ENCODE assay signal across 8 cellular contexts in genomic region chr14:55026793-55027560, GRCh38. TPM values are rescaled to one million over a fixed set of nuclear protein-coding genes. Genes with fewer than 3 reads are reported as not detected.
DNase-seq lines count a peak whose midpoint lies in the region; ATAC-seq and TF ChIP-seq lines count a peak whose summit lies in the region.

TSS of gene SOCS4 (plus strand) at chr14:55027236. CDS start at chr14:55043042, 15,806 bp downstream.
TSS of gene WDHD1 (minus strand) at chr14:55027099. CDS start at chr14:55026787, 312 bp downstream.

- WGBS in right lobe of liver (ENCODE audit: insufficient coverage, low coverage, low lambda C conversion rate, missing lambda C conversion rate), result 0% methylated on average over 8 of the region's 55 CpGs

- peaks cover 50 to 63% (median 59%) of the 10 kb centered on the region in 3 donors for H3K4me1 Mint-ChIP-seq in CD8-positive, alpha-beta memory T cell
- H3K4me1 Mint-ChIP-seq in activated CD4-positive, alpha-beta memory T cell treated with anti-CD3 and anti-CD28 coated beads for 36 hours (ENCODE audit: low read depth), result peaks cover 44% of the 10 kb centered on the region

- CTCF ChIA-PET in CD8-positive, alpha-beta memory T cell (lab: Charles Lee), result interaction anchor here (0.8 to 3.6 kb wide), 6 partner anchors 12 to 120 kb away, joined by 3 to 28 read pairs (median 3); partner anchors contain the start of gene MAPK1IP1L
- CTCF ChIA-PET in activated CD4-positive, alpha-beta memory T cell treated with anti-CD3 and anti-CD28 coated beads for 36 hours (lab: Charles Lee), result interaction anchor here (0.7 to 3.9 kb wide), 7 partner anchors 20 to 304 kb away, joined by 3 to 44 read pairs (median 6); partner anchors contain the start of genes GCH1 and MAPK1IP1L

- peak; percentile 85 for TF ChIP-seq POLR2A in right lobe of liver (IDR thresholded peaks at IDR 0.05)

- peak within 1 kb of the TSS; percentile 72 for H3K4me3 ChIP-seq in CD8-positive, alpha-beta memory T cell (ENCODE audit: low read length)
- H3K4me3 ChIP-seq in dorsolateral prefrontal cortex, result peak within 1 kb of the TSS; percentile 57 to 98 (median 86)
- H3K4me3 ChIP-seq in right lobe of liver, result peak within 1 kb of the TSS; percentile 69 to 84 (median 73)

- H3K36me3 ChIP-seq in CD8-positive, alpha-beta memory T cell (ENCODE audit: insufficient read depth, low read length), result no peaks in the 10 kb centered on the region
- no peaks in the 10 kb centered on the region for H3K36me3 ChIP-seq in right lobe of liver

- ATAC-seq in GM19455 (IDR thresholded peaks at IDR 0.05; ENCODE audit: unreplicated experiment) (peak; percentile 89), right lobe of liver (peak; percentile 99 to 100 (median 100))

- POLR2A ChIA-PET in CD8-positive, alpha-beta memory T cell (lab: Charles Lee), result interaction anchor here (0.9 to 2.0 kb wide), 5 partner anchors 11 to 165 kb away, joined by 4 to 10 read pairs (median 8); partner anchors contain the start of genes DLGAP5, GCH1 and MAPK1IP1L
- POLR2A ChIA-PET in activated CD4-positive, alpha-beta memory T cell treated with anti-CD3 and anti-CD28 coated beads for 36 hours (lab: Charles Lee), result interaction anchor here (0.6 to 3.8 kb wide), 13 partner anchors 10 to 569 kb away, joined by 3 to 48 read pairs (median 5); partner anchors contain the start of genes DLGAP5, GCH1, LGALS3 and MAPK1IP1L

- H3K9me3 ChIP-seq in CD8-positive, alpha-beta memory T cell (ENCODE audit: low read length), result no peaks in the 10 kb centered on the region
- no peaks in the 10 kb centered on the region for H3K9me3 ChIP-seq in right lobe of liver

- H3K9me3 Mint-ChIP-seq in CD8-positive, alpha-beta memory T cell, result no peaks in the 10 kb centered on the region
- no peaks in the 10 kb centered on the region for H3K9me3 Mint-ChIP-seq in activated CD4-positive, alpha-beta memory T cell treated with anti-CD3 and anti-CD28 coated beads for 36 hours

- H3K27me3 Mint-ChIP-seq in CD8-positive, alpha-beta memory T cell, result no peaks in the 10 kb centered on the region
- no peaks in the 10 kb centered on the region for H3K27me3 Mint-ChIP-seq in activated CD4-positive, alpha-beta memory T cell treated with anti-CD3 and anti-CD28 coated beads for 36 hours

- intact Hi-C loops in activated CD4-positive, alpha-beta memory T cell treated with anti-CD3 and anti-CD28 coated beads for 36 hours (cut with micrococcal nuclease), result loop anchor here (1.0 to 2.0 kb wide), 4 partner anchors 24 to 164 kb away; partner anchors contain the start of genes DLGAP5, GCH1 and MAPK1IP1L
- intact Hi-C loops in dorsolateral prefrontal cortex (cut with DNase I) (loop anchor here (1.0 to 2.0 kb wide), 3 partner anchors 24 to 586 kb away; partner anchors contain the start of genes MAPK1IP1L (in 2 of the 2) and CNIH1 (in 1 of the 2)), right lobe of liver (cut with DNase I) (no loop called here)

- DNase-seq in CD8-positive, alpha-beta memory T cell, result peak; percentile 96 to 97 (median 96)
- DNase-seq in HK-2 (ENCODE audit: unreplicated experiment) (peak; percentile 96), NCI-H82 treated with DMSO at 0.1 percent for 48 hours (lab: John Stamatoyannopoulos, UW; ENCODE audit: unreplicated experiment) (peak; percentile 58), dorsolateral prefrontal cortex (peak; percentile 91 to 98 (median 95)), right lobe of liver (peak; percentile 96 to 97 (median 97))
- peak; percentile 98 for DNase-seq in activated CD4-positive, alpha-beta memory T cell treated with anti-CD3 and anti-CD28 coated beads for 36 hours
- peak; percentile 98 for DNase-seq in stimulated activated CD4-positive, alpha-beta T cell treated with anti-CD3 and anti-CD28 coated beads, Interleukin-4, amount 100 ng/mL, for 24 hours

- H3K4me3 Mint-ChIP-seq in CD8-positive, alpha-beta memory T cell, result peak within 1 kb of the TSS; percentile 92 to 100 (median 94)
- H3K4me3 Mint-ChIP-seq in activated CD4-positive, alpha-beta memory T cell treated with anti-CD3 and anti-CD28 coated beads for 36 hours, result peak within 1 kb of the TSS; percentile 93

- peaks cover 0 to 17% (median 0%) of the 10 kb centered on the region in 3 donors for H3K36me3 Mint-ChIP-seq in CD8-positive, alpha-beta memory T cell
- peaks cover 24% of the 10 kb centered on the region for H3K36me3 Mint-ChIP-seq in activated CD4-positive, alpha-beta memory T cell treated with anti-CD3 and anti-CD28 coated beads for 36 hours

- peaks cover 19% of the 10 kb centered on the region for H3K4me1 ChIP-seq in CD8-positive, alpha-beta memory T cell (ENCODE audit: insufficient read depth, low read length)
- peaks cover 0 to 15% (median 3%) of the 10 kb centered on the region in 4 donors for H3K4me1 ChIP-seq in right lobe of liver

- H3K27ac ChIP-seq in CD8-positive, alpha-beta memory T cell (ENCODE audit: low read depth, low read length), result peak within 1 kb of the TSS; percentile 83
- peak within 1 kb of the TSS in 58 of 59 donors; percentile 2 to 92 (median 80) for H3K27ac ChIP-seq in dorsolateral prefrontal cortex
- H3K27ac ChIP-seq in right lobe of liver, result peak within 1 kb of the TSS; percentile 27 to 65 (median 49)

- TF ChIP-seq CTCF in dorsolateral prefrontal cortex (IDR thresholded peaks at IDR 0.05 in 54 of 56, conservative IDR thresholded peaks at IDR 0.05 in 2 of 56; ENCODE audit: low read depth in 1 of 56, partially characterized antibody in 56 of 56), result peak in 55 of 56 donors; percentile 23 to 83 (median 55)
- peak in 3 of 4 donors; percentile 8 to 36 (median 26) for TF ChIP-seq CTCF in right lobe of liver (IDR thresholded peaks at IDR 0.05)

- peak within 1 kb of the TSS; percentile 89 to 99 (median 95) for H3K27ac Mint-ChIP-seq in CD8-positive, alpha-beta memory T cell
- H3K27ac Mint-ChIP-seq in activated CD4-positive, alpha-beta memory T cell treated with anti-CD3 and anti-CD28 coated beads for 36 hours, result peak within 1 kb of the TSS; percentile 89

- H3K27me3 ChIP-seq in CD8-positive, alpha-beta memory T cell (ENCODE audit: insufficient read depth, low read length, poor library complexity, severe bottlenecking), result no peaks in the 10 kb centered on the region
- H3K27me3 ChIP-seq in dorsolateral prefrontal cortex (no peaks in the 10 kb centered on the region), right lobe of liver (no peaks in the 10 kb centered on the region)

RNA-seq across cellular contexts. Expression of gene SOCS4, which starts in this region (rescaled TPM):
- total RNA-seq in CD8-positive, alpha-beta memory T cell, result 10 to 100 TPM; 38.0 to 44.8 TPM
- 2.3 TPM for polyA plus RNA-seq in CD8-positive, alpha-beta memory T cell
- 10 to 100 TPM; 24.4 to 25.3 TPM for total RNA-seq in activated CD4-positive, alpha-beta memory T cell treated with anti-CD3 and anti-CD28 coated beads for 36 hours
- total RNA-seq in dorsolateral prefrontal cortex (10 to 100 TPM; 17.2 to 44.5 (median 26.0) TPM), right lobe of liver (1 to 10 TPM; 5.5 to 8.5 (median 7.6) TPM)

RNA-seq across cellular contexts. Expression of gene WDHD1, which starts in this region (rescaled TPM):
- total RNA-seq in CD8-positive, alpha-beta memory T cell, result 10 to 100 TPM; 56.3 to 56.6 TPM
- 3.1 TPM for polyA plus RNA-seq in CD8-positive, alpha-beta memory T cell
- 10 to 100 TPM; 62.4 to 63.2 TPM for total RNA-seq in activated CD4-positive, alpha-beta memory T cell treated with anti-CD3 and anti-CD28 coated beads for 36 hours
- total RNA-seq in dorsolateral prefrontal cortex (1 to 10 TPM; 2.1 to 8.9 (median 5.0) TPM), right lobe of liver (1 to 10 TPM in 4 of 6 experiments, under 1 TPM in 2; 0.53 to 2.6 (median 1.3) TPM)

Comparison
In these comparisons a context has a peak if more than half of its experiments do, and no peak if none do; other contexts are left out.
1. Peak in every context shown above with its lines: DNase-seq, ATAC-seq, H3K4me3 ChIP-seq and H3K27ac ChIP-seq.
2. RNA of gene WDHD1 (total RNA-seq): 62.4 to 63.2 TPM in activated CD4-positive, alpha-beta memory T cell treated with anti-CD3 and anti-CD28 coated beads for 36 hours and 56.3 to 56.6 TPM in CD8-positive, alpha-beta memory T cell; 2.1 to 8.9 TPM in dorsolateral prefrontal cortex and 0.53 to 2.6 TPM in right lobe of liver; every median in the first group is over 4 times any median in the second.
3. intact Hi-C loops: an anchor here in activated CD4-positive, alpha-beta memory T cell treated with anti-CD3 and anti-CD28 coated beads for 36 hours (1.0 to 2.0 kb wide) and dorsolateral prefrontal cortex (1.0 to 2.0 kb wide); none called in right lobe of liver.